Comparison of ENCODE assay signal across 8 cellular contexts in the genomic region with DNA sequence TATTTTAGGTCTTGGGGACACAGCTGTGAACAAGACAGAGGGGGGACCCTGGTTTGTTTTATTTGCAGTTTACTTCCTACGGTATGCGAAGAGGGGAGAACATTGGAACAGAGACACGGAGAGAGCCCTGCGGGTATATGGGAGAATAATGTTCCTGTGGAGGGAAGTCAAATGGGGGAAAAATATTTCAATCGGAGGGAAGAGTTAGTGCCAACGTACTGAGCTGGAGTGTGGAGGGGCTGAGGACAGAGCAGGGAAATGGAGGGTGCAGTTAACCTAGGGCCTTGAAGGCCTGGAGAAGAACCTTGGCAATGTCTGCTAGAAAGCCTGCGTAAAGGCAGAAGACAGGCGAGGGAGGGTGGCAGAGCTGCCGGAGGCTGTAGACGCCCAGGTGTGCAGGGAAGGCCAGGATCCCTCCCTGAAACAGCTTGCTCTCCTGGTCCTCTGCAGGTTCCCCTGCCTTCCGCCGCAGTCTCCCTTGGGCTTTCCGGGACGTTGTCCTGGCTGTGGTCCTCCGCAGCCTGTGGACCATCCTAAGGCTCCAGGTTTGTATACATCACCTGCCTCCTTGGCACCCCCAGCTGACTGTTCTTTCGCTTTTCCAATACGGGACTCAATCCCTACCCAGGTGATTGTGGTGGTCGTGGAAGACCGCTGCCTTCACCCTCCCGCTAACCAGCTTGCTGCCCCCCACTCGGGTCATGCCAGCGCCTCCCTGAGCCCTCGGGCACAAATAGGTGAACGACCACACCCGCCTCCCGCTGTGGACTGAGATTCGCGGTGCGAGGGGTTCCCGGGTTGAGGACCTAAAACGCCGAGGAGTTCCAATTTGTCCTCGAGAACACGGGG. TPM values are rescaled to one million over a fixed set of nuclear protein-coding genes. Genes with fewer than 3 reads are reported as not detected.
DNase-seq lines count a peak whose midpoint lies in the region; ATAC-seq and TF ChIP-seq lines count a peak whose summit lies in the region.

No MANE protein-coding gene starts in this region.

- H3K4me3 ChIP-seq in ACC112 (ENCODE audit: low read depth, low read length) = peak overlapping the region; percentile 98
- peak overlapping the region; percentile 95 for H3K4me3 ChIP-seq in fibroblast of mammary gland (ENCODE audit: control insufficient read depth, low read depth, low read length)
- H3K4me3 ChIP-seq in gastrocnemius medialis = peak overlapping the region; percentile 77 to 97 (median 86)

- TF ChIP-seq CTCF in fibroblast of mammary gland (conservative IDR thresholded peaks at IDR 0.05; ENCODE audit: control insufficient read depth, insufficient read depth, low read depth, low read length) (no peak), gastrocnemius medialis (IDR thresholded peaks at IDR 0.05 in 4 of 5, conservative IDR thresholded peaks at IDR 0.05 in 1 of 5) (no peak)

- peak; percentile 0 for ATAC-seq in GM21423 (IDR thresholded peaks at IDR 0.05; ENCODE audit: unreplicated experiment)
- ATAC-seq in gastrocnemius medialis = peak in 1 of 2 donors; percentile 0
- no peak for ATAC-seq in HG02763 (IDR thresholded peaks at IDR 0.05; ENCODE audit: unreplicated experiment)

- H3K27me3 ChIP-seq in ACC112 (ENCODE audit: insufficient read depth, low read length) (no peaks in the 10 kb centered on the region), gastrocnemius medialis (no peaks in the 10 kb centered on the region)

- no peak for TF ChIP-seq POLR2A in gastrocnemius medialis (IDR thresholded peaks at IDR 0.05)

- peaks cover 38% of the 10 kb centered on the region for H3K4me1 ChIP-seq in ACC112 (ENCODE audit: control insufficient read depth, insufficient read depth, low read length, unreplicated experiment)
- peaks cover 58 to 62% of the 10 kb centered on the region in 2 donors for H3K4me1 ChIP-seq in gastrocnemius medialis

- peaks cover 85% of the 10 kb centered on the region for H3K79me2 ChIP-seq in ACC112 (ENCODE audit: control insufficient read depth, insufficient read depth, low read length, unreplicated experiment)

- DNase-seq in RPMI8226 = peak; percentile 43
- DNase-seq in fibroblast of mammary gland (ENCODE audit: low read depth) = no peak
- peak in 1 of 2 donors; percentile 39 for DNase-seq in gastrocnemius medialis
- DNase-seq in NCI-H1436 treated with DMSO at 0.1 percent for 48 hours (lab: John Stamatoyannopoulos, UW) = no peak
- DNase-seq in stimulated activated naive CD4-positive, alpha-beta T cell treated with Interleukin-2 at 50 U/mL for 16 hours (lab: John Stamatoyannopoulos, UW) = no peak

- peak overlapping the region; percentile 95 for H2AFZ ChIP-seq in ACC112 (ENCODE audit: low read length, unreplicated experiment)

- H3K27ac ChIP-seq in ACC112 (ENCODE audit: low read depth, low read length) (peak overlapping the region; percentile 93), gastrocnemius medialis (peak overlapping the region; percentile 94 to 99 (median 96))

- intact Hi-C loops in gastrocnemius medialis (cut with DNase I; ENCODE audit: low total_unique reads) = loop anchor here (1.0 to 5.0 kb wide), 3 partner anchors 15 to 443 kb away; a partner anchor contains a TSS

- H3K36me3 ChIP-seq in ACC112 (ENCODE audit: insufficient read depth, low read length) (peaks cover 25% of the 10 kb centered on the region; the same call in 1 of the 2 replicates), gastrocnemius medialis (peaks cover 0 to 16% of the 10 kb centered on the region in 2 donors)

- in situ Hi-C loops in gastrocnemius medialis (cut with MboI; ENCODE audit: low sequenced_read_pairs in 4 of 4) = no loop called here

- no peaks in the 10 kb centered on the region for H3K9me3 ChIP-seq in gastrocnemius medialis

RNA-seq across cellular contexts. Expression of a gene that starts 1.9 kb away (rescaled TPM):
- 1,000 to 10,000 TPM; 1,697 to 2,187 (median 1,957) TPM for total RNA-seq in gastrocnemius medialis

RNA-seq across cellular contexts. Expression of a gene that starts 15.3 kb away (rescaled TPM):
- total RNA-seq in gastrocnemius medialis = 1 to 10 TPM; 1.3 to 4.9 (median 3.4) TPM

RNA-seq across cellular contexts. Expression of a gene that starts 22.6 kb away (rescaled TPM):
- total RNA-seq in gastrocnemius medialis = 10 to 100 TPM; 15.6 to 23.5 (median 21.6) TPM

RNA-seq across cellular contexts. Expression of a gene that starts 40.7 kb away (rescaled TPM):
- 10 to 100 TPM; 27.9 to 58.4 (median 47.1) TPM for total RNA-seq in gastrocnemius medialis
